9 cellular contexts compared by ENCODE assay signal in genomic region chr15:68792901-68793766, GRCh38. TPM values are rescaled to one million over a fixed set of nuclear protein-coding genes. Genes with fewer than 3 reads are reported as not detected.
DNase-seq lines count a peak whose midpoint lies in the region; ATAC-seq and TF ChIP-seq lines count a peak whose summit lies in the region.
"Had no signal": no experiment of that assay in that cellular context is flagged by ENCODE, and none has a peak within 500 bp of the region (broad histone marks: within the 10 kb centered on the region; RNA-seq: fewer than 3 reads in every experiment).

No MANE protein-coding gene starts in this region.

- H3K9me3 ChIP-seq in cardiac muscle cell (ENCODE audit: low read depth) (no peaks in the 10 kb centered on the region), neutrophil (no peaks in the 10 kb centered on the region), MG63 (no peaks in the 10 kb centered on the region)

- H3K4me1 Mint-ChIP-seq in WTC11, result peaks cover 96% of the 10 kb centered on the region

- peaks cover 79% of the 10 kb centered on the region for H3K4me1 ChIP-seq in cardiac muscle cell (ENCODE audit: low read depth)
- peaks cover 94 to 97% of the 10 kb centered on the region in 2 experiments for H3K4me1 ChIP-seq in neutrophil (ENCODE audit: control insufficient read depth in 1 of 2, insufficient read depth in 1 of 2, low read depth in 1 of 2, low read length in 1 of 2)

- ATAC-seq in WTC11 (no peak), GM21529 (IDR thresholded peaks at IDR 0.05; ENCODE audit: unreplicated experiment) (no peak), HG03378 (IDR thresholded peaks at IDR 0.05; ENCODE audit: unreplicated experiment) (no peak), HG02884 (IDR thresholded peaks at IDR 0.05; ENCODE audit: unreplicated experiment) (no peak)

- H3K27me3 Mint-ChIP-seq in WTC11 (ENCODE audit: low read depth), result no peaks in the 10 kb centered on the region

- TF ChIP-seq CTCF in WTC11 (IDR thresholded peaks at IDR 0.05) (no peak), cardiac muscle cell (IDR thresholded peaks at IDR 0.05; ENCODE audit: low read depth, low read length) (no peak), neutrophil (IDR thresholded peaks at IDR 0.05) (no peak)

- H3K27me3 ChIP-seq in cardiac muscle cell (no peaks in the 10 kb centered on the region), neutrophil (no peaks in the 10 kb centered on the region), MG63 (no peaks in the 10 kb centered on the region)

- H3K4me3 Mint-ChIP-seq in WTC11, result no peak overlapping the region

- H3K9me3 Mint-ChIP-seq in WTC11, result no peaks in the 10 kb centered on the region

- H3K27ac ChIP-seq in cardiac muscle cell (peak overlapping the region; percentile 16), neutrophil (peak overlapping the region; percentile 92)

- H3K4me3 ChIP-seq in cardiac muscle cell, result no peak overlapping the region
- peak overlapping the region; percentile 43 to 48 for H3K4me3 ChIP-seq in neutrophil (ENCODE audit: low read depth in 1 of 2, low read length in 1 of 2)
- no peak overlapping the region for H3K4me3 ChIP-seq in MG63

- POLR2A ChIA-PET in WTC11 (lab: Charles Lee), result no interaction called here

- CTCF ChIA-PET in WTC11 (lab: Charles Lee), result interaction anchor here (0.9 to 5.6 kb wide), 3 partner anchors 36 to 82 kb away, joined by 3 to 36 read pairs (median 5); no protein-coding TSS in a partner anchor

- H3K36me3 ChIP-seq in cardiac muscle cell (no peaks in the 10 kb centered on the region), neutrophil (no peaks in the 10 kb centered on the region), MG63 (peaks cover 32% of the 10 kb centered on the region)

- no peaks in the 10 kb centered on the region; the same call in 1 of the 2 replicates for H3K36me3 Mint-ChIP-seq in WTC11

- H3K27ac Mint-ChIP-seq in WTC11, result peak overlapping the region; percentile 85

- peak; percentile 55 for DNase-seq in ELF-1 (ENCODE audit: low read depth, low spot score)
- DNase-seq in WTC11 (ENCODE audit: low spot score), result no peak
- DNase-seq in cardiac muscle cell (ENCODE audit: low read depth in 1 of 2, low spot score in 1 of 2), result peak in 1 of 2 donors; percentile 31
- no peak for DNase-seq in MG63
- DNase-seq: activated CD4-positive, alpha-beta T cell treated with anti-CD3 and anti-CD28 coated beads for 1 hour had no signal

TF ChIP-seq in WTC11, 78 proteins besides CTCF, POLR2A, EP300 and RAD21:
- TF ChIP-seq IRF2 (CRISPR knock-in tag; IDR thresholded peaks at IDR 0.05; ENCODE audit: borderline replicate concordance, low read depth) (no peak), SOX15 (CRISPR knock-in tag; IDR thresholded peaks at IDR 0.05) (no peak), ZNF232 (CRISPR knock-in tag; IDR thresholded peaks at IDR 0.05) (no peak), ZMAT4 (CRISPR knock-in tag; IDR thresholded peaks at IDR 0.05) (no peak)

RNA-seq across cellular contexts. Expression of gene ANP32A, which starts 27.6 kb away (rescaled TPM):
- total RNA-seq in WTC11 (2021) (232 to 253 TPM (median 242 TPM) in 3 replicates), cardiac muscle cell (140 and 144 TPM in 2 replicates)
- polyA plus RNA-seq in cardiac muscle cell, result 278 and 318 TPM in 2 replicates
- 44.3 and 47.5 TPM in 2 replicates for total RNA-seq in MG63 (2014; rRNA removed; shearing (Covaris generic); ENCODE audit: low replicate concordance)

Comparison
In these comparisons a context has a peak if more than half of its experiments do, and no peak if none do; other contexts are left out.
1. H3K4me3 ChIP-seq: peak in neutrophil (2 of 2); none in cardiac muscle cell (single experiment) and MG63 (single experiment).